In the genomic region with DNA sequence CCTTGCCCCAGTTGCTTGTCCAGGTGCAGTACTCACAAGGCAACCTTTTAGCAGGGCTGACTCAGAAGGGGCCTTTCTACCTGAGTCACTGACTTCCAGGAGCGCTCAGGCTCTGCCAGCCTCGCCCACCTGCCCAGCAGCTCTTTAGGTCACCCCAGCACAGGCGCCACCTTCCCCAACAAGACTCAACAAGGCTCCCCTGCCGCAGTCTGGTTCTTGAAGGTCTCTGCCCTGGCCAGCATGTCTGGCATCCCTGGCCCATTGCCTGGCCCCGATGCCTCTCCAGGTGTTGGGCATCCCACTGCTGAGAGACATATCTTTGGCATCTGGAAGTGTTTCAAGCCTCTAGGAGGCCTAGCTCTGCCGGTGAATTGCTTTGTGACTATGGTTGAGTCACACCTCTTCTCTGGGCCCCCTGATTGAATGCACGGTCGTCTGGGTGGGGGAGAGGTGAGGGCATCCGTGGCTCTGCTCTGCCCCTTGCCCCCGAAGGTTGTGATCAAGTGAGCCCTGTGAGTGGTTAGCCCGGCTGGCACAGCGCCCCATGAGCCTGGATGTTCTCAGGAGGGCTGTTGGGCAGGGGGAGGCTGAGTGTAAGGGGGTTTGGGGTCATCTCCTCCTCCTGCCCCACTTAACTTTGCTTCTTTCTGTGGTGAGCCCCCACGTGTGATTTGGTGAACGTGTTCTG, we compare ENCODE assay signal across 16 cellular contexts. TPM values are rescaled to one million over a fixed set of nuclear protein-coding genes. Genes with fewer than 3 reads are reported as not detected.
DNase-seq lines count a peak whose midpoint lies in the region; ATAC-seq and TF ChIP-seq lines count a peak whose summit lies in the region.
"Had no signal": no experiment of that assay in that cellular context is flagged by ENCODE, and none has a peak within 500 bp of the region (broad histone marks: within the 10 kb centered on the region; RNA-seq: fewer than 3 reads in every experiment).

No MANE protein-coding gene starts in this region.

- H3K27ac Mint-ChIP-seq in MCF 10A (ENCODE audit: low read depth, unreplicated experiment) (peak overlapping the region; percentile 78), nephron progenitor cell (peak overlapping the region; percentile 51)
- no peak overlapping the region for H3K27ac Mint-ChIP-seq in CD4-positive, alpha-beta T cell
- H3K27ac Mint-ChIP-seq: activated T-helper 1 cell treated with anti-CD3 and anti-CD28 coated beads, Interleukin-12 subunit alpha, Interleukin-12 subunit beta, Interleukin-2, Interleukin-4 antibody, amounts not matched to agents 30 ng/mL and 10 ng/mL and 1 ng/mL, durations not matched to agents 14 hours and 24 hours and 36 hours had no signal

- peak; percentile 48 for DNase-seq in HT1080 (ENCODE audit: low read depth)
- DNase-seq in MCF 10A (ENCODE audit: unreplicated experiment) = peak; percentile 92
- no peak for DNase-seq in nephron progenitor cell
- DNase-seq in left colon = no peak
- no peak for DNase-seq in CD4-positive, alpha-beta T cell
- DNase-seq in retina = no peak
- DNase-seq: NCI-H1092 treated with DMSO at 0.1 percent for 48 hours, NCI-H526, SJCRH30, WERI-Rb-1 had no signal

- no peaks in the 10 kb centered on the region for H3K9me3 ChIP-seq in CD4-positive, alpha-beta T cell (ENCODE audit: control insufficient read depth, low read length)
- H3K9me3 ChIP-seq: SJCRH30 had no signal

- H3K9me3 Mint-ChIP-seq in MCF 10A (ENCODE audit: unreplicated experiment) (peaks cover 7% of the 10 kb centered on the region), nephron progenitor cell (no peaks in the 10 kb centered on the region)
- H3K9me3 Mint-ChIP-seq in CD4-positive, alpha-beta T cell = no peaks in the 10 kb centered on the region
- H3K9me3 Mint-ChIP-seq: activated T-helper 1 cell treated with anti-CD3 and anti-CD28 coated beads, Interleukin-12 subunit alpha, Interleukin-12 subunit beta, Interleukin-2, Interleukin-4 antibody, amounts not matched to agents 30 ng/mL and 10 ng/mL and 1 ng/mL, durations not matched to agents 14 hours and 24 hours and 36 hours; brain had no signal

- H3K36me3 Mint-ChIP-seq in MCF 10A (ENCODE audit: insufficient read depth, unreplicated experiment) = no peaks in the 10 kb centered on the region
- peaks cover 5% of the 10 kb centered on the region for H3K36me3 Mint-ChIP-seq in nephron progenitor cell (ENCODE audit: low read depth)
- H3K36me3 Mint-ChIP-seq in CD4-positive, alpha-beta T cell (ENCODE audit: low read depth) = no peaks in the 10 kb centered on the region
- H3K36me3 Mint-ChIP-seq: brain had no signal

- no peaks in the 10 kb centered on the region for H3K27me3 Mint-ChIP-seq in MCF 10A (ENCODE audit: insufficient read depth, unreplicated experiment)
- peaks cover 10% of the 10 kb centered on the region for H3K27me3 Mint-ChIP-seq in nephron progenitor cell (ENCODE audit: low read depth, poor library complexity)
- H3K27me3 Mint-ChIP-seq in CD4-positive, alpha-beta T cell = no peaks in the 10 kb centered on the region

- no peaks in the 10 kb centered on the region for H3K36me3 ChIP-seq in ACC112 (ENCODE audit: insufficient read depth, low read length)
- H3K36me3 ChIP-seq: SJCRH30, WERI-Rb-1 had no signal

- H3K4me1 Mint-ChIP-seq in MCF 10A (ENCODE audit: insufficient read depth, unreplicated experiment) (peaks cover 45% of the 10 kb centered on the region), nephron progenitor cell (peaks cover 29% of the 10 kb centered on the region)
- no peaks in the 10 kb centered on the region for H3K4me1 Mint-ChIP-seq in CD4-positive, alpha-beta T cell (ENCODE audit: low read depth)

- intact Hi-C loops in MCF 10A (cut with micrococcal nuclease) (no loop called here), left colon (cut with DNase I, micrococcal nuclease) (no loop called here)
- intact Hi-C loops in CD4-positive, alpha-beta T cell (cut with DNase I, micrococcal nuclease) = no loop called here

- no peak overlapping the region for H2AFZ ChIP-seq in ACC112 (ENCODE audit: low read length, unreplicated experiment)
- H2AFZ ChIP-seq: hepatocyte had no signal

- POLR2A ChIA-PET in MCF 10A (lab: Yijun Ruan, JAX) = interaction anchor here (0.6 to 7.0 kb wide), 10 partner anchors 17 to 261 kb away, joined by 3 to 111 read pairs (median 4); partner anchors contain the start of genes IMP3, PTPN9, SIN3A and SNUPN
- POLR2A ChIA-PET in CD4-positive, alpha-beta T cell (lab: Charles Lee) = no interaction called here

- no peak for TF ChIP-seq CTCF in MCF 10A (IDR thresholded peaks at IDR 0.05; ENCODE audit: unreplicated experiment)
- no peak for TF ChIP-seq CTCF in nephron progenitor cell (IDR thresholded peaks at IDR 0.05)
- no peak for TF ChIP-seq CTCF in CD4-positive, alpha-beta T cell (IDR thresholded peaks at IDR 0.05)

- CTCF ChIA-PET in MCF 10A (lab: Yijun Ruan, JAX) = interaction anchor here (0.8 to 1.7 kb wide), 6 partner anchors 15 to 218 kb away, joined by 4 to 7 read pairs (median 5); partner anchors contain the start of genes IMP3 and SIN3A
- CTCF ChIA-PET in CD4-positive, alpha-beta T cell (lab: Charles Lee) = no interaction called here

- ATAC-seq in GM18861 (IDR thresholded peaks at IDR 0.05; ENCODE audit: unreplicated experiment) (no peak), left colon (no peak)
- ATAC-seq in CD4-positive, alpha-beta T cell (ENCODE audit: poor library complexity) = no peak

- BruUV-seq in MCF 10A (replicated peaks; lab: Mats Ljungman, UMichigan) = no TSS peak

- no peaks in the 10 kb centered on the region for H3K79me2 ChIP-seq in ACC112 (ENCODE audit: control insufficient read depth, insufficient read depth, low read length, unreplicated experiment)

- H3K4me3 Mint-ChIP-seq in MCF 10A (ENCODE audit: unreplicated experiment) = no peak overlapping the region
- no peak overlapping the region for H3K4me3 Mint-ChIP-seq in nephron progenitor cell
- no peak overlapping the region for H3K4me3 Mint-ChIP-seq in CD4-positive, alpha-beta T cell
- H3K4me3 Mint-ChIP-seq: activated T-helper 1 cell treated with anti-CD3 and anti-CD28 coated beads, Interleukin-12 subunit alpha, Interleukin-12 subunit beta, Interleukin-2, Interleukin-4 antibody, amounts not matched to agents 30 ng/mL and 10 ng/mL and 1 ng/mL, durations not matched to agents 14 hours and 24 hours and 36 hours; brain had no signal

- no peaks in the 10 kb centered on the region for H3K27me3 ChIP-seq in ACC112 (ENCODE audit: insufficient read depth, low read length)
- no peaks in the 10 kb centered on the region for H3K27me3 ChIP-seq in CD4-positive, alpha-beta T cell (ENCODE audit: control insufficient read depth, insufficient read depth, low read length)
- H3K27me3 ChIP-seq: hepatocyte, SJCRH30 had no signal

- no peak overlapping the region for H3K4me3 ChIP-seq in ACC112 (ENCODE audit: low read depth, low read length)
- H3K4me3 ChIP-seq: hepatocyte, SJCRH30 had no signal

- peaks cover 78% of the 10 kb centered on the region for H3K4me1 ChIP-seq in ACC112 (ENCODE audit: control insufficient read depth, insufficient read depth, low read length, unreplicated experiment)

- peak overlapping the region; percentile 57 for H3K27ac ChIP-seq in ACC112 (ENCODE audit: low read depth, low read length)
- no peak overlapping the region for H3K27ac ChIP-seq in CD4-positive, alpha-beta T cell (ENCODE audit: low read depth, low read length)
- H3K27ac ChIP-seq: C4-2B, hepatocyte, SJCRH30, WERI-Rb-1 had no signal

RNA-seq across cellular contexts. Expression of gene SNX33, which starts 21.6 kb away (rescaled TPM):
- total RNA-seq in HT1080 (2014; rRNA removed; shearing (Covaris generic)) = 9.4 and 11.3 TPM in 2 replicates
- polyA plus RNA-seq in HT1080 (2015; cell fraction: cytosol; rRNA removed) = 9.9 and 11.5 TPM in 2 replicates
- 20.2 and 23.4 TPM in 2 replicates for polyA plus RNA-seq in HT1080 (2015; cell fraction: nucleus; rRNA removed)
- total RNA-seq in MCF 10A (2022) (14.3 and 15.2 TPM in 2 replicates), left colon (10 to 100 TPM; 24.3 to 29.3 TPM)
- under 1 TPM; 0.59 to 0.82 TPM for total RNA-seq in CD4-positive, alpha-beta T cell

RNA-seq across cellular contexts. Expression of gene IMP3, which starts 29.3 kb away (rescaled TPM):
- total RNA-seq in HT1080 (2014; rRNA removed; shearing (Covaris generic)) = 189 and 195 TPM in 2 replicates
- polyA plus RNA-seq in HT1080 (2015; cell fraction: cytosol; rRNA removed) = 149 and 164 TPM in 2 replicates
- polyA plus RNA-seq in HT1080 (2015; cell fraction: nucleus; rRNA removed) = 66.4 and 76.0 TPM in 2 replicates
- total RNA-seq in MCF 10A (2022) (45.8 and 58.0 TPM in 2 replicates), left colon (10 to 100 TPM; 53.9 to 61.3 TPM)
- 10 to 100 TPM; 48.4 to 50.4 TPM for total RNA-seq in CD4-positive, alpha-beta T cell

RNA-seq across cellular contexts. Expression of gene CSPG4, which starts 43.3 kb away (rescaled TPM):
- 15.4 and 16.9 TPM in 2 replicates for total RNA-seq in HT1080 (2014; rRNA removed; shearing (Covaris generic))
- polyA plus RNA-seq in HT1080 (2015; cell fraction: cytosol; rRNA removed) = 4.5 and 4.7 TPM in 2 replicates
- 63.5 and 65.9 TPM in 2 replicates for polyA plus RNA-seq in HT1080 (2015; cell fraction: nucleus; rRNA removed)
- total RNA-seq in MCF 10A (2022) (0.05 and 0.21 TPM in 2 replicates), left colon (10 to 100 TPM in 1 of 2 donors, 1 to 10 TPM in 1; 2.1 to 12.2 TPM)
- total RNA-seq in CD4-positive, alpha-beta T cell = not detected
- total RNA-seq: activated T-helper 1 cell treated with anti-CD3 and anti-CD28 coated beads, Interleukin-12 subunit alpha, Interleukin-12 subunit beta, Interleukin-2, Interleukin-4 antibody, amounts not matched to agents 30 ng/mL and 10 ng/mL and 1 ng/mL, durations not matched to agents 14 hours and 24 hours and 36 hours had no signal

RNA-seq across cellular contexts. Expression of gene SNUPN, which starts 43.8 kb away (rescaled TPM):
- total RNA-seq in HT1080 (2014; rRNA removed; shearing (Covaris generic)) = 33.6 and 39.4 TPM in 2 replicates
- polyA plus RNA-seq in HT1080 (2015; cell fraction: cytosol; rRNA removed) = 45.0 and 45.1 TPM in 2 replicates
- 28.2 and 35.8 TPM in 2 replicates for polyA plus RNA-seq in HT1080 (2015; cell fraction: nucleus; rRNA removed)
- total RNA-seq in MCF 10A (2022) (23.9 and 28.9 TPM in 2 replicates), left colon (10 to 100 TPM; 14.9 to 16.8 TPM)
- 10 to 100 TPM; 10.0 to 11.6 TPM for total RNA-seq in CD4-positive, alpha-beta T cell

Comparison
In these comparisons a context has a peak if more than half of its experiments do, and no peak if none do; other contexts are left out.
1. DNase-seq: peak in HT1080 (single experiment) and MCF 10A (single experiment); none in nephron progenitor cell (single experiment), left colon (0 of 2), CD4-positive, alpha-beta T cell (0 of 10) and retina (single experiment).